In genomic region chr3:102748646-102749045, GRCh38 we compare ENCODE assay signal across 24 cellular contexts.
"Had no signal": no experiment of that assay in that cellular context is flagged by ENCODE, and none has a peak within 500 bp of the region (broad histone marks: within the 10 kb centered on the region; RNA-seq: fewer than 3 reads in every experiment).

No MANE protein-coding gene starts in this region.

- H3K27ac ChIP-seq: coronary artery, dorsolateral prefrontal cortex, epithelial cell of prostate, esophagus squamous epithelium, gastrocnemius medialis, heart left ventricle, hepatocyte, left lung, lower lobe of right lung had no signal

- H3K4me2 ChIP-seq: hepatocyte had no signal

- DNase-seq: dermis blood vessel endothelial cell; dorsolateral prefrontal cortex; effector CD4-positive, alpha-beta T cell; effector memory CD4-positive, alpha-beta T cell; erythroblast; esophagus squamous epithelium; foreskin fibroblast; foreskin melanocyte; gastrocnemius medialis; heart left ventricle; hypothalamus; immature natural killer cell; islet precursor cell; kidney; kidney glomerular epithelial cell; left colon; left lung; left ventricle myocardium superior; lower lobe of right lung; mesenchymal stem cell; mucosa of descending colon had no signal

- H3K36me3 ChIP-seq: esophagus squamous epithelium, gastrocnemius medialis, heart left ventricle, left lung, lower lobe of right lung had no signal

- H3K4me1 ChIP-seq: esophagus squamous epithelium, gastrocnemius medialis, heart left ventricle, left lung, lower lobe of right lung had no signal

- H3K27me3 ChIP-seq: dorsolateral prefrontal cortex, esophagus squamous epithelium, gastrocnemius medialis, heart left ventricle, hepatocyte, left lung had no signal

- H3K4me3 ChIP-seq: coronary artery, dorsolateral prefrontal cortex, esophagus squamous epithelium, gastrocnemius medialis, heart left ventricle, hepatocyte, left lung, lower lobe of right lung, mucosa of descending colon had no signal

- H2AFZ ChIP-seq: hepatocyte had no signal

- H3K9me3 ChIP-seq: esophagus squamous epithelium, gastrocnemius medialis, heart left ventricle, left lung, lower lobe of right lung, mucosa of descending colon had no signal
